Comparison of ENCODE assay signal across 1 cellular context in genomic region chr9:113379829-113380210, GRCh38.
TF ChIP-seq lines count a peak whose summit lies in the region.
"Not testable (repeated sequence)": the region's sequence is repeated elsewhere in the genome, so short reads cannot be mapped to it uniquely, and the experiment has no call there.

No MANE protein-coding gene starts in this region.

TF ChIP-seq in K562, 482 proteins besides CTCF, POLR2A, EP300 and RAD21:
- peak; percentile 62; the same call in 1 of the 2 replicates for TF ChIP-seq ZNF584 (CRISPR knock-in tag; IDR thresholded peaks at IDR 0.05; ENCODE audit: low read depth)
- 0 out of 2 replicates have a peak, but pooled peaks have one; percentile 49 for TF ChIP-seq TEAD2 (tag; IDR thresholded peaks at IDR 0.05)
- peak; percentile 63; the same call in 1 of the 2 replicates for TF ChIP-seq ZNF395 (CRISPR knock-in tag; IDR thresholded peaks at IDR 0.05)
- TF ChIP-seq PTRF (tag; IDR thresholded peaks at IDR 0.05): peak; percentile 83
- TF ChIP-seq PTTG1 (tag; IDR thresholded peaks at IDR 0.05; ENCODE audit: low read depth): peak; percentile 91
- TF ChIP-seq KLF6 (CRISPR knock-in tag; IDR thresholded peaks at IDR 0.05; ENCODE audit: borderline replicate concordance): peak; percentile 82; the same call in 1 of the 2 replicates
- not testable (repeated sequence) for TF ChIP-seq ATF1 (CRISPR knock-in tag; IDR thresholded peaks at IDR 0.05); ZNF740 (CRISPR knock-in tag; IDR thresholded peaks at IDR 0.05); JUND (IDR thresholded peaks at IDR 0.05; ENCODE audit: borderline replicate concordance, low read depth, low read length); PBX2 (CRISPR knock-in tag; IDR thresholded peaks at IDR 0.05; ENCODE audit: low read depth); ID3 (CRISPR knock-in tag; IDR thresholded peaks at IDR 0.05); NR2C1 (IDR thresholded peaks at IDR 0.05); NR4A1 (CRISPR knock-in tag; IDR thresholded peaks at IDR 0.05)
- 0 out of 2 replicates have a peak, but pooled peaks have one; percentile 19 for TF ChIP-seq ATF1 (tag; IDR thresholded peaks at IDR 0.05)
- peak; percentile 84 for TF ChIP-seq GTF2A2 (tag; IDR thresholded peaks at IDR 0.05)
- TF ChIP-seq ZNF197 (CRISPR knock-in tag; IDR thresholded peaks at IDR 0.05; ENCODE audit: low read depth): 0 out of 2 replicates have a peak, but pooled peaks have one; percentile 45
- TF ChIP-seq ZNF639 (CRISPR knock-in tag; conservative IDR thresholded peaks at IDR 0.05 in 1 of 2, IDR thresholded peaks at IDR 0.05 in 1 of 2): 0 out of 4 replicates have a peak, but pooled peaks of 1 of the 2 experiments have one; percentile 44
- TF ChIP-seq ZNF740 (tag; IDR thresholded peaks at IDR 0.05): peak in 1 of 2 experiments; percentile 87; a peak in 2 of 4 replicates
- TF ChIP-seq TAF7 (tag; IDR thresholded peaks at IDR 0.05): peak; percentile 78; the same call in 1 of the 2 replicates
- TF ChIP-seq ZFX (CRISPR knock-in tag; IDR thresholded peaks at IDR 0.05): 0 out of 2 replicates have a peak, but pooled peaks have one; percentile 3
- peak; percentile 92 for TF ChIP-seq HDAC8 (tag; IDR thresholded peaks at IDR 0.05)
- 0 out of 2 replicates have a peak, but pooled peaks have one; percentile 51 for TF ChIP-seq BACH1 (tag; IDR thresholded peaks at IDR 0.05)
- 0 out of 2 replicates have a peak, but pooled peaks have one; percentile 57 for TF ChIP-seq IRF9 (tag; IDR thresholded peaks at IDR 0.05)
- peak; percentile 8; the same call in 1 of the 3 replicates for TF ChIP-seq JUND (tag; IDR thresholded peaks at IDR 0.05; ENCODE audit: borderline replicate concordance, low read depth, low read length)
- 0 out of 2 replicates have a peak, but pooled peaks have one; percentile 39 for TF ChIP-seq PBX2 (tag; conservative IDR thresholded peaks at IDR 0.05; ENCODE audit: low read depth)
- TF ChIP-seq PYGO2 (tag; IDR thresholded peaks at IDR 0.05): peak; percentile 75; the same call in 1 of the 2 replicates
- peak; percentile 87 for TF ChIP-seq ID3 (tag; IDR thresholded peaks at IDR 0.05)
- TF ChIP-seq MEF2D (tag; conservative IDR thresholded peaks at IDR 0.05; ENCODE audit: low read depth): peak; percentile 79
- peak; percentile 96 for TF ChIP-seq ZNF592 (IDR thresholded peaks at IDR 0.05)
- TF ChIP-seq CREB3 (tag; conservative IDR thresholded peaks at IDR 0.05; ENCODE audit: low read depth): peak; percentile 88
- TF ChIP-seq NR2C1 (tag; IDR thresholded peaks at IDR 0.05): peak; percentile 67
- TF ChIP-seq HINFP (tag; conservative IDR thresholded peaks at IDR 0.05; ENCODE audit: low read depth): peak; percentile 70
- TF ChIP-seq ZNF239 (CRISPR knock-in tag; IDR thresholded peaks at IDR 0.05): peak; percentile 48; the same call in 1 of the 2 replicates
- TF ChIP-seq CXXC5 (CRISPR knock-in tag; IDR thresholded peaks at IDR 0.05): peak; percentile 64
- peak; percentile 72; the same call in 1 of the 2 replicates for TF ChIP-seq SMAD4 (CRISPR knock-in tag; conservative IDR thresholded peaks at IDR 0.05)
- peak; percentile 56; the same call in 1 of the 2 replicates for TF ChIP-seq ZNF79 (CRISPR knock-in tag; IDR thresholded peaks at IDR 0.05; ENCODE audit: low read depth)
- peak; percentile 51; the same call in 1 of the 2 replicates for TF ChIP-seq ZNF41 (CRISPR knock-in tag; conservative IDR thresholded peaks at IDR 0.05)
- peak; percentile 88; the same call in 1 of the 2 replicates for TF ChIP-seq ZNF583 (CRISPR knock-in tag; IDR thresholded peaks at IDR 0.05)
- peak; percentile 60; the same call in 1 of the 2 replicates for TF ChIP-seq ZNF766 (CRISPR knock-in tag; conservative IDR thresholded peaks at IDR 0.05)
- peak; percentile 94 for TF ChIP-seq DMBX1 (CRISPR knock-in tag; IDR thresholded peaks at IDR 0.05; ENCODE audit: borderline replicate concordance)
- TF ChIP-seq DDX20 (tag; IDR thresholded peaks at IDR 0.05; ENCODE audit: low read depth): peak; percentile 86
- TF ChIP-seq NR4A1 (tag; IDR thresholded peaks at IDR 0.05): peak; percentile 92
